In genomic region chr2:58527656-58528055, GRCh38 we compare ENCODE assay signal across 19 cellular contexts.
"Had no signal": no experiment of that assay in that cellular context is flagged by ENCODE, and none has a peak within 500 bp of the region (broad histone marks: within the 10 kb centered on the region; RNA-seq: fewer than 3 reads in every experiment).

No MANE protein-coding gene starts in this region.

- DNase-seq: occipital lobe; ovary; posterior cingulate gyrus; psoas muscle; right cardiac atrium; right lobe of liver; sigmoid colon; small intestine; stimulated activated CD4-positive, alpha-beta T cell treated with anti-CD3 and anti-CD28 coated beads, Interleukin-15, amount 100 ng/mL, for 24 hours; stimulated activated CD4-positive, alpha-beta T cell treated with anti-CD3 and anti-CD28 coated beads, Interleukin-2, amount 100 ng/mL, for 24 hours; stimulated activated CD4-positive, alpha-beta T cell treated with anti-CD3 and anti-CD28 coated beads, Interleukin-2, amount 100 ng/mL, for 48 hours; stimulated activated CD4-positive, alpha-beta T cell treated with anti-CD3 and anti-CD28 coated beads, Interleukin-4, amount 100 ng/mL, for 24 hours; stimulated activated naive B cell treated with anti-CD40 and anti-IgM and Interleukin-4, amounts not matched to agents 10 μg/mL and 1 μg/mL and 100 μg/mL, for 72 hours; stimulated activated naive CD4-positive, alpha-beta T cell treated with Interleukin-2 at 50 U/mL for 16 hours; stomach; thyroid gland; trophoblast cell; upper lobe of left lung had no signal

- ATAC-seq: psoas muscle; right cardiac atrium; right lobe of liver; stimulated activated effector memory CD8-positive, alpha-beta T cell treated with anti-CD3 and anti-CD28 coated beads, Interleukin-12 subunit alpha, Interleukin-12 subunit beta, amount 100 ng/mL, for 72 hours; stimulated activated naive B cell treated with anti-CD40 and anti-IgM and Interleukin-4, amounts not matched to agents 10 μg/mL and 1 μg/mL and 100 μg/mL, for 72 hours had no signal
